Comparison of ENCODE assay signal across 30 cellular contexts in genomic region chr4:140126261-140126660, GRCh38.
"Had no signal": no experiment of that assay in that cellular context is flagged by ENCODE, and none has a peak within 500 bp of the region (broad histone marks: within the 10 kb centered on the region; RNA-seq: fewer than 3 reads in every experiment).

No MANE protein-coding gene starts in this region.

- H2AFZ ChIP-seq: neural progenitor cell, parathyroid adenoma had no signal

- H3K4me1 Mint-ChIP-seq: natural killer cell, neural progenitor cell had no signal

- H3K36me3 Mint-ChIP-seq: natural killer cell had no signal

- FAIRE-seq: colon, endometrium, islet of Langerhans, TTC549 had no signal

- H3K4me2 ChIP-seq: neural progenitor cell had no signal

- H3K4me1 ChIP-seq: parathyroid adenoma, psoas muscle, right atrium auricular region, spleen, transverse colon had no signal

- DNase-seq: activated CD4-positive, alpha-beta T cell treated with anti-CD3 and anti-CD28 coated beads, Interleukin-2, amount 50 U/mL, for 1 hour; activated CD4-positive, CD25-positive, alpha-beta regulatory T cell treated with anti-CD3 and anti-CD28 coated beads, Interleukin-2, amount 50 U/mL, for 72 hours; activated CD8-positive, alpha-beta T cell treated with anti-CD3 and anti-CD28 coated beads for 36 hours; activated T-cell treated with anti-CD3 and anti-CD28 coated beads, Interleukin-2, amount 50 U/mL, for 48 hours; anterior cingulate cortex; effector CD8-positive, alpha-beta T cell; erythroblast; foreskin fibroblast; left ventricle myocardium inferior; mesendoderm; natural killer cell; occipital lobe; psoas muscle; spleen; stimulated activated naive CD4-positive, alpha-beta T cell; T-helper 9 cell; testis; transverse colon; WERI-Rb-1 had no signal

- H3K27ac Mint-ChIP-seq: activated CD8-positive, alpha-beta T cell treated with anti-CD3 and anti-CD28 coated beads for 36 hours; activated naive CD4-positive, alpha-beta T cell treated with anti-CD3 and anti-CD28 coated beads, Interleukin-2, amount 50 U/mL, for 24 hours; activated T-helper 2 cell treated with anti-CD3 and anti-CD28 coated beads, Interferon-gamma antibody, Interleukin-2, Interleukin-4, amounts not matched to agents 10 μg/mL and 5 μg/mL and 100 μg/mL, durations not matched to agents 14 hours and 24 hours and 36 hours; natural killer cell; neural progenitor cell; T-helper 1 cell treated with Interleukin-12 subunit alpha and Interleukin-12 subunit beta and Interleukin-4 antibody, amounts not matched to agents 30 μg/mL and 1 μg/mL, for 36 hours had no signal

- H3K27me3 ChIP-seq: neural progenitor cell, right atrium auricular region, spleen, testis, transverse colon had no signal

- H3K27me3 Mint-ChIP-seq: activated naive CD4-positive, alpha-beta T cell treated with anti-CD3 and anti-CD28 coated beads, Interleukin-2, amount 50 U/mL, for 24 hours had no signal

- H3K9me3 ChIP-seq: left ventricle myocardium inferior, psoas muscle, right atrium auricular region, spleen, testis, transverse colon had no signal

- H3K4me3 ChIP-seq: left ventricle myocardium inferior, lung, neural progenitor cell, psoas muscle, right atrium auricular region, spleen, testis, transverse colon had no signal

- H3K27ac ChIP-seq: left ventricle myocardium inferior, neural progenitor cell, parathyroid adenoma, psoas muscle, right atrium auricular region, spleen, testis, transverse colon, WERI-Rb-1 had no signal

- H3K9ac ChIP-seq: neural progenitor cell, parathyroid adenoma had no signal

- H3K4me3 Mint-ChIP-seq: activated CD8-positive, alpha-beta T cell treated with anti-CD3 and anti-CD28 coated beads for 36 hours; activated naive CD4-positive, alpha-beta T cell treated with anti-CD3 and anti-CD28 coated beads, Interleukin-2, amount 50 U/mL, for 24 hours; natural killer cell; neural progenitor cell; T-helper 1 cell treated with Interleukin-12 subunit alpha and Interleukin-12 subunit beta and Interleukin-4 antibody, amounts not matched to agents 30 μg/mL and 1 μg/mL, for 36 hours had no signal

- H3K9me3 Mint-ChIP-seq: activated naive CD4-positive, alpha-beta T cell treated with anti-CD3 and anti-CD28 coated beads, Interleukin-2, amount 50 U/mL, for 24 hours; natural killer cell; T-helper 1 cell treated with Interleukin-12 subunit alpha and Interleukin-12 subunit beta and Interleukin-4 antibody, amounts not matched to agents 30 μg/mL and 1 μg/mL, for 36 hours had no signal

- H3K36me3 ChIP-seq: left ventricle myocardium inferior, neural progenitor cell, right atrium auricular region, spleen, transverse colon, WERI-Rb-1 had no signal

- ATAC-seq: activated CD8-positive, alpha-beta T cell treated with anti-CD3 and anti-CD28 coated beads for 36 hours; natural killer cell; psoas muscle had no signal
